8 cellular contexts compared by ENCODE assay signal in genomic region chr20:62182469-62183425, GRCh38. TPM values are rescaled to one million over a fixed set of nuclear protein-coding genes. Genes with fewer than 3 reads are reported as not detected.
DNase-seq lines count a peak whose midpoint lies in the region; ATAC-seq and TF ChIP-seq lines count a peak whose summit lies in the region.

Gene MTG2 (plus strand): TSS chr20:62183028. CDS start chr20:62193421, 10,393 bp downstream.

- peak; percentile 96 for ATAC-seq in stimulated activated naive CD8-positive, alpha-beta T cell treated with anti-CD3 and anti-CD28 coated beads, Interleukin-15, Interleukin-2, amounts not matched to agents 100 U/mL and 50 U/mL, for 24 hours

- H3K9me3 ChIP-seq in HAP-1 (no peaks in the 10 kb centered on the region), MG63 (no peaks in the 10 kb centered on the region)

- H3K36me3 Mint-ChIP-seq in nephron (ENCODE audit: low read depth) = peaks cover 4% of the 10 kb centered on the region

- H3K4me1 Mint-ChIP-seq in nephron = peaks cover 11% of the 10 kb centered on the region

- no peaks in the 10 kb centered on the region for H3K27me3 Mint-ChIP-seq in nephron (ENCODE audit: low read depth)

- H3K4me3 ChIP-seq in HAP-1 (peak within 1 kb of the TSS; percentile 88), MG63 (peak within 1 kb of the TSS; percentile 81), fibroblast of the aortic adventitia (ENCODE audit: low read depth, low read length) (peak within 1 kb of the TSS; percentile 95)

- DNase-seq in ELR (ENCODE audit: low read depth) (peak; percentile 99), HAP-1 (ENCODE audit: low spot score in 2 of 2) (peak; percentile 89 to 96), MG63 (peak; percentile 96), SHP77 (lab: John Stamatoyannopoulos, UW) (peak; percentile 99 to 100), fibroblast of the aortic adventitia (ENCODE audit: low read depth) (peak; percentile 93)
- peak; percentile 89 for DNase-seq in activated effector memory CD4-positive, alpha-beta T cell treated with Interleukin-2 at 50 U/mL for 16 hours
- peak; percentile 95 for DNase-seq in stimulated activated naive CD8-positive, alpha-beta T cell treated with anti-CD3 and anti-CD28 coated beads, Interleukin-15, Interleukin-2, amounts not matched to agents 100 U/mL and 50 U/mL, for 24 hours

- peak within 1 kb of the TSS; percentile 91 to 96 (median 96) for H3K4me3 Mint-ChIP-seq in nephron

- no peaks in the 10 kb centered on the region for H3K9me3 Mint-ChIP-seq in nephron

- H3K36me3 ChIP-seq in HAP-1 (replicated peaks) (peaks cover 16% of the 10 kb centered on the region), MG63 (peaks cover 12% of the 10 kb centered on the region; the same call in 1 of the 2 replicates)

- H3K27ac Mint-ChIP-seq in nephron = peak within 1 kb of the TSS; percentile 73 to 93 (median 87)

- H3K27me3 ChIP-seq in HAP-1 (ENCODE audit: low read depth) (no peaks in the 10 kb centered on the region), MG63 (no peaks in the 10 kb centered on the region)

- TF ChIP-seq CTCF in fibroblast of the aortic adventitia (IDR thresholded peaks at IDR 0.05; ENCODE audit: insufficient read depth, low read length) (no peak), nephron (IDR thresholded peaks at IDR 0.05; ENCODE audit: unreplicated experiment in 3 of 3) (no peak)

- peaks cover 10% of the 10 kb centered on the region for H3K4me1 ChIP-seq in HAP-1

- in situ Hi-C loops in HAP-1 (cut with MboI; ENCODE audit: low sequenced_read_pairs) = no loop called here

RNA-seq across cellular contexts. Expression of gene MTG2, which starts in this region (rescaled TPM):
- 87.3 and 102 TPM in 2 replicates for total RNA-seq in MG63 (2014; rRNA removed; shearing (Covaris generic); ENCODE audit: low replicate concordance)
- total RNA-seq in fibroblast of the aortic adventitia (ENCODE audit: low replicate concordance) = 15.3 and 18.7 TPM in 2 replicates

Comparison
In these comparisons a context has a peak if more than half of its experiments do, and no peak if none do; other contexts are left out.
1. Peak in every context shown above with its lines: DNase-seq, ATAC-seq and H3K4me3 ChIP-seq.